Comparison of ENCODE assay signal across 8 cellular contexts in genomic region chr9:129627556-129628492, GRCh38. TPM values are rescaled to one million over a fixed set of nuclear protein-coding genes. Genes with fewer than 3 reads are reported as not detected.
A peak's percentile ranks its signal among the peaks of the same experiment; 100 is the strongest.
DNase-seq lines count a peak whose midpoint lies in the region; ATAC-seq, FAIRE-seq and TF ChIP-seq lines count a peak whose summit lies in the region.

No MANE protein-coding gene starts in this region.

- BruUV-seq in HepG2 (replicated peaks; lab: Mats Ljungman, UMichigan) = no TSS peak

- TF ChIP-seq EP300 in HepG2 (IDR thresholded peaks at IDR 0.05; ENCODE audit: low read depth in 2 of 2, low read length in 2 of 2) (no peak), HepG2 (CRISPR knock-in tag; IDR thresholded peaks at IDR 0.05; ENCODE audit: borderline replicate concordance) (no peak)

- H3K27me3 ChIP-seq in heart right ventricle = no peaks in the 10 kb centered on the region
- H3K27me3 ChIP-seq in HepG2 (ENCODE audit: control insufficient read depth in 1 of 2, insufficient read depth in 2 of 2, low read length in 2 of 2) = no peaks in the 10 kb centered on the region
- no peaks in the 10 kb centered on the region for H3K27me3 ChIP-seq in upper lobe of right lung

- TF ChIP-seq CTCF in heart right ventricle (IDR thresholded peaks at IDR 0.05) = no peak
- TF ChIP-seq CTCF in HepG2 (CRISPR knock-in tag; IDR thresholded peaks at IDR 0.05) = no peak
- TF ChIP-seq CTCF in upper lobe of right lung (IDR thresholded peaks at IDR 0.05) = no peak
- no peak for TF ChIP-seq CTCF in GM10266 (IDR thresholded peaks at IDR 0.05; ENCODE audit: control insufficient read depth, insufficient read depth, low read depth, missing control alignments)

- in situ Hi-C loops in HepG2 (cut with HindIII; ENCODE audit: extremely low pct_ligation_motif_present, low pct_unique_long_range_greater_than_20kb) = no loop called here

- intact Hi-C loops in heart right ventricle (cut with DNase I) = loop anchor here in 2 of 10 donors (5.0 kb wide), 2 partner anchors 491 to 941 kb away; partner anchors contain the start of gene SET (in 1 of the 2)
- intact Hi-C loops in Right ventricle myocardium superior (cut with DNase I) = no loop called here
- intact Hi-C loops in HepG2 (cut with micrococcal nuclease; ENCODE audit: unreplicated experiment) = loop anchor here (10.0 kb wide), 1 partner anchor 453 kb away; the partner anchor contains the start of gene IER5L
- intact Hi-C loops in upper lobe of right lung (cut with DNase I) = no loop called here
- intact Hi-C loops in left colon (cut with DNase I, micrococcal nuclease) = no loop called here

- peaks cover 67% of the 10 kb centered on the region for H3K79me2 ChIP-seq in HepG2 (ENCODE audit: insufficient read depth, low read length)

- H3K27ac Mint-ChIP-seq in activated naive CD8-positive, alpha-beta T cell = peak overlapping the region; percentile 99

- peak overlapping the region in 8 of 10 donors; percentile 89 to 98 (median 95) for H3K27ac ChIP-seq in heart right ventricle
- H3K27ac ChIP-seq in HepG2 (ENCODE audit: extremely low read length, insufficient read depth, low read length) = peak overlapping the region; percentile 95
- peak overlapping the region; percentile 96 for H3K27ac ChIP-seq in upper lobe of right lung

- POLR2A ChIA-PET in HepG2 (lab: Yijun Ruan, JAX) = interaction anchor here (1.0 to 4.0 kb wide), 4 partner anchors 9 to 488 kb away, joined by 3 to 50 read pairs (median 4); no protein-coding TSS in a partner anchor

- FAIRE-seq in HepG2 (lab: Jason Lieb, UNC) = no peak

- peaks cover 65% of the 10 kb centered on the region for H3K4me1 Mint-ChIP-seq in activated naive CD8-positive, alpha-beta T cell (ENCODE audit: low read depth)

- DNase-seq in heart right ventricle (no peak), Right ventricle myocardium superior (no peak), HepG2 (ENCODE audit: low spot score) (no peak), upper lobe of right lung (no peak), left colon (no peak), GM10266 (ENCODE audit: extremely low spot score) (no peak)

- peaks cover 59% of the 10 kb centered on the region for H4K20me1 ChIP-seq in HepG2 (ENCODE audit: insufficient read depth, low read length)

- H3K4me1 ChIP-seq in heart right ventricle = peaks cover 24 to 74% (median 65%) of the 10 kb centered on the region in 9 donors
- H3K4me1 ChIP-seq in HepG2 (ENCODE audit: insufficient read depth, low read length) = peaks cover 64% of the 10 kb centered on the region
- peaks cover 46% of the 10 kb centered on the region for H3K4me1 ChIP-seq in upper lobe of right lung

- no peak overlapping the region for H2AFZ ChIP-seq in HepG2 (ENCODE audit: low read length)

- 40% methylated on average over 13 of the region's 13 CpGs for WGBS in heart right ventricle, 2 donors
- 61% methylated on average over 10 of the region's 13 CpGs for WGBS in HepG2 (ENCODE audit: low lambda C conversion rate)

- H3K9ac ChIP-seq in HepG2 (ENCODE audit: insufficient read depth, low read depth, low read length) = peak overlapping the region; percentile 92

- no peaks in the 10 kb centered on the region for H3K9me3 Mint-ChIP-seq in activated naive CD8-positive, alpha-beta T cell (ENCODE audit: low read depth)

- peaks cover 6% of the 10 kb centered on the region for H3K36me3 Mint-ChIP-seq in activated naive CD8-positive, alpha-beta T cell

- no peak for TF ChIP-seq RAD21 in HepG2 (CRISPR knock-in tag; IDR thresholded peaks at IDR 0.05)

- no peaks in the 10 kb centered on the region for H3K27me3 Mint-ChIP-seq in activated naive CD8-positive, alpha-beta T cell

- H3K4me2 ChIP-seq in HepG2 (ENCODE audit: low read depth, low read length) = peak overlapping the region; percentile 98

- peak overlapping the region; percentile 58 to 90 (median 79) for H3K4me3 ChIP-seq in heart right ventricle
- peak overlapping the region; percentile 69 to 89 (median 85) for H3K4me3 ChIP-seq in HepG2 (replicated peaks in 1 of 3; ENCODE audit: insufficient read depth in 1 of 3, low read depth in 2 of 3, low read length in 3 of 3)
- peak overlapping the region; percentile 93 for H3K4me3 ChIP-seq in upper lobe of right lung

- H3K4me3 Mint-ChIP-seq in activated naive CD8-positive, alpha-beta T cell = peak overlapping the region; percentile 97

- H3K9me3 ChIP-seq in heart right ventricle (no peaks in the 10 kb centered on the region), HepG2 (ENCODE audit: low read length) (no peaks in the 10 kb centered on the region), upper lobe of right lung (no peaks in the 10 kb centered on the region)

- no peak for TF ChIP-seq POLR2A in HepG2 (IDR thresholded peaks at IDR 0.05; ENCODE audit: insufficient read depth in 1 of 2, low read depth in 2 of 2, low read length in 2 of 2)

- ATAC-seq in heart right ventricle (no peak), Right ventricle myocardium superior (ENCODE audit: poor library complexity) (no peak), HepG2 (no peak), upper lobe of right lung (no peak), left colon (no peak), HG03439 (IDR thresholded peaks at IDR 0.05; ENCODE audit: unreplicated experiment) (no peak)

- CTCF ChIA-PET in HepG2 (lab: Yijun Ruan, JAX; ENCODE audit: low intra/inter-chr PET ratio, low total read pairs) = no interaction called here

- H3K36me3 ChIP-seq in heart right ventricle (peaks cover 0 to 37% (median 0%) of the 10 kb centered on the region in 9 donors), HepG2 (replicated peaks in 1 of 2; ENCODE audit: control insufficient read depth in 1 of 2, insufficient read depth in 2 of 2, low read length in 2 of 2) (peaks cover 13 to 42% of the 10 kb centered on the region in 2 experiments), upper lobe of right lung (peaks cover 5% of the 10 kb centered on the region)

RNA-seq across cellular contexts. Expression of gene NTMT1, which starts 1.9 kb away (rescaled TPM):
- total RNA-seq in heart right ventricle (10 to 100 TPM; 54.0 to 84.2 (median 61.9) TPM), Right ventricle myocardium superior (66.7 TPM), HepG2 (2016; rRNA removed; fragmentation: Illumina TruSeq; extraction: Trizol) (51.0 and 53.8 TPM in 2 replicates), upper lobe of right lung (25.6 TPM), left colon (10 to 100 TPM; 23.2 to 25.8 TPM)
- polyA plus RNA-seq in heart right ventricle (100 to 1,000 TPM in 1 of 2 donors, 10 to 100 TPM in 1; 60.9 to 123 TPM), HepG2 (2011; rRNA removed) (49.1 and 52.7 TPM in 2 replicates)
- 18.8 and 21.6 TPM in 2 replicates for total RNA-seq in HepG2 (2016; cell fraction: cytosol; rRNA removed; fragmentation: Illumina TruSeq; extraction: Trizol; ENCODE audit: low read depth)
- total RNA-seq in HepG2 (2016; cell fraction: insoluble cytoplasmic fraction; rRNA removed; fragmentation: Illumina TruSeq; extraction: Trizol) = 51.4 and 52.7 TPM in 2 replicates
- 27.5 and 28.2 TPM in 2 replicates for total RNA-seq in HepG2 (2016; cell fraction: membrane; rRNA removed; fragmentation: Illumina TruSeq; extraction: Trizol)
- total RNA-seq in HepG2 (2016; cell fraction: nucleus; rRNA removed; fragmentation: Illumina TruSeq; extraction: Trizol) = 24.5 and 26.0 TPM in 2 replicates
- 51.6 and 54.5 TPM in 2 replicates for polyA plus RNA-seq in HepG2 (2011; cell fraction: cytosol; rRNA removed)
- polyA plus RNA-seq in HepG2 (2011; cell fraction: nucleus; rRNA removed) = 33.4 and 35.2 TPM in 2 replicates
- 25.7 and 35.9 TPM in 2 replicates for polyA plus RNA-seq in HepG2 (2012)
- polyA plus RNA-seq in HepG2 (2016; cell fraction: cytosol; fragmentation: Illumina TruSeq; extraction: Trizol; ENCODE audit: low read depth) = 25.5 and 33.2 TPM in 2 replicates
- polyA plus RNA-seq in HepG2 (2016; cell fraction: insoluble cytoplasmic fraction; fragmentation: Illumina TruSeq; extraction: Trizol; ENCODE audit: low read depth) = 70.9 and 81.2 TPM in 2 replicates
- polyA plus RNA-seq in HepG2 (2016; cell fraction: membrane; fragmentation: Illumina TruSeq; extraction: Trizol; ENCODE audit: low read depth) = 24.8 and 34.0 TPM in 2 replicates
- 54.6 and 61.5 TPM in 2 replicates for polyA plus RNA-seq in HepG2 (2016; cell fraction: nucleus; fragmentation: Illumina TruSeq; extraction: Trizol; ENCODE audit: insufficient read depth, low read depth)
- 26.8 and 119 TPM in 2 replicates for polyA minus RNA-seq in HepG2 (2011; rRNA and poly(A)+ RNA removed; ENCODE audit: low replicate concordance)
- polyA minus RNA-seq in HepG2 (2011; cell fraction: cytosol; rRNA and poly(A)+ RNA removed) = 14.8 and 17.0 TPM in 2 replicates
- 15.9 and 18.4 TPM in 2 replicates for polyA minus RNA-seq in HepG2 (2011; cell fraction: nucleus; rRNA and poly(A)+ RNA removed)

RNA-seq across cellular contexts. Expression of gene C9orf50, which starts 6.9 kb away (rescaled TPM):
- total RNA-seq in heart right ventricle (not detected), Right ventricle myocardium superior (not detected), HepG2 (2016; rRNA removed; fragmentation: Illumina TruSeq; extraction: Trizol) (not detected in 2 replicates), upper lobe of right lung (not detected), left colon (under 1 TPM in 1 of 2 donors, not detected in 1; 0.36 TPM)
- polyA plus RNA-seq in heart right ventricle (not detected), HepG2 (2011; rRNA removed) (not detected in 2 replicates)
- not detected in 2 replicates for total RNA-seq in HepG2 (2016; cell fraction: cytosol; rRNA removed; fragmentation: Illumina TruSeq; extraction: Trizol; ENCODE audit: low read depth)
- total RNA-seq in HepG2 (2016; cell fraction: insoluble cytoplasmic fraction; rRNA removed; fragmentation: Illumina TruSeq; extraction: Trizol) = not detected in 2 replicates
- not detected in 2 replicates for total RNA-seq in HepG2 (2016; cell fraction: membrane; rRNA removed; fragmentation: Illumina TruSeq; extraction: Trizol)
- not detected in 2 replicates for total RNA-seq in HepG2 (2016; cell fraction: nucleus; rRNA removed; fragmentation: Illumina TruSeq; extraction: Trizol)
- polyA plus RNA-seq in HepG2 (2011; cell fraction: cytosol; rRNA removed) = not detected in 2 replicates
- 0.10 TPM in 1 of 2 replicates, not detected in the other for polyA plus RNA-seq in HepG2 (2011; cell fraction: nucleus; rRNA removed)
- polyA plus RNA-seq in HepG2 (2012) = not detected in 2 replicates
- polyA plus RNA-seq in HepG2 (2016; cell fraction: cytosol; fragmentation: Illumina TruSeq; extraction: Trizol; ENCODE audit: low read depth) = not detected in 2 replicates
- polyA plus RNA-seq in HepG2 (2016; cell fraction: insoluble cytoplasmic fraction; fragmentation: Illumina TruSeq; extraction: Trizol; ENCODE audit: low read depth) = not detected in 2 replicates
- polyA plus RNA-seq in HepG2 (2016; cell fraction: membrane; fragmentation: Illumina TruSeq; extraction: Trizol; ENCODE audit: low read depth) = not detected in 2 replicates
- not detected in 2 replicates for polyA plus RNA-seq in HepG2 (2016; cell fraction: nucleus; fragmentation: Illumina TruSeq; extraction: Trizol; ENCODE audit: insufficient read depth, low read depth)
- polyA minus RNA-seq in HepG2 (2011; rRNA and poly(A)+ RNA removed; ENCODE audit: low replicate concordance) = not detected in 2 replicates
- not detected in 2 replicates for polyA minus RNA-seq in HepG2 (2011; cell fraction: cytosol; rRNA and poly(A)+ RNA removed)
- polyA minus RNA-seq in HepG2 (2011; cell fraction: nucleus; rRNA and poly(A)+ RNA removed) = not detected in 2 replicates

RNA-seq across cellular contexts. Expression of gene ASB6, which starts 14.1 kb away (rescaled TPM):
- 10 to 100 TPM in 2 of 10 donors, 1 to 10 TPM in 8; 6.2 to 11.8 (median 9.0) TPM for total RNA-seq in heart right ventricle
- 10 to 100 TPM in 1 of 2 donors, 1 to 10 TPM in 1; 9.2 to 11.2 TPM for polyA plus RNA-seq in heart right ventricle
- 7.9 TPM for total RNA-seq in Right ventricle myocardium superior
- total RNA-seq in HepG2 (2016; rRNA removed; fragmentation: Illumina TruSeq; extraction: Trizol) = 8.2 and 8.3 TPM in 2 replicates
- total RNA-seq in HepG2 (2016; cell fraction: cytosol; rRNA removed; fragmentation: Illumina TruSeq; extraction: Trizol; ENCODE audit: low read depth) = 1.6 and 1.8 TPM in 2 replicates
- 6.6 and 9.5 TPM in 2 replicates for total RNA-seq in HepG2 (2016; cell fraction: insoluble cytoplasmic fraction; rRNA removed; fragmentation: Illumina TruSeq; extraction: Trizol)
- total RNA-seq in HepG2 (2016; cell fraction: membrane; rRNA removed; fragmentation: Illumina TruSeq; extraction: Trizol) = 5.0 and 6.5 TPM in 2 replicates
- 7.3 TPM in 2 replicates for total RNA-seq in HepG2 (2016; cell fraction: nucleus; rRNA removed; fragmentation: Illumina TruSeq; extraction: Trizol)
- 8.4 and 10.8 TPM in 2 replicates for polyA plus RNA-seq in HepG2 (2011; rRNA removed)
- polyA plus RNA-seq in HepG2 (2011; cell fraction: cytosol; rRNA removed) = 6.1 and 7.8 TPM in 2 replicates
- 22.8 and 23.1 TPM in 2 replicates for polyA plus RNA-seq in HepG2 (2011; cell fraction: nucleus; rRNA removed)
- 4.2 and 5.8 TPM in 2 replicates for polyA plus RNA-seq in HepG2 (2012)
- 1.0 and 1.8 TPM in 2 replicates for polyA plus RNA-seq in HepG2 (2016; cell fraction: cytosol; fragmentation: Illumina TruSeq; extraction: Trizol; ENCODE audit: low read depth)
- polyA plus RNA-seq in HepG2 (2016; cell fraction: insoluble cytoplasmic fraction; fragmentation: Illumina TruSeq; extraction: Trizol; ENCODE audit: low read depth) = 7.0 and 8.8 TPM in 2 replicates
- polyA plus RNA-seq in HepG2 (2016; cell fraction: membrane; fragmentation: Illumina TruSeq; extraction: Trizol; ENCODE audit: low read depth) = 3.2 TPM in 2 replicates
- polyA plus RNA-seq in HepG2 (2016; cell fraction: nucleus; fragmentation: Illumina TruSeq; extraction: Trizol; ENCODE audit: insufficient read depth, low read depth) = 17.2 and 17.7 TPM in 2 replicates
- 10.0 and 29.3 TPM in 2 replicates for polyA minus RNA-seq in HepG2 (2011; rRNA and poly(A)+ RNA removed; ENCODE audit: low replicate concordance)
- 2.7 and 3.2 TPM in 2 replicates for polyA minus RNA-seq in HepG2 (2011; cell fraction: cytosol; rRNA and poly(A)+ RNA removed)
- 5.0 and 5.6 TPM in 2 replicates for polyA minus RNA-seq in HepG2 (2011; cell fraction: nucleus; rRNA and poly(A)+ RNA removed)
- total RNA-seq in upper lobe of right lung = 16.7 TPM
- 10 to 100 TPM; 17.5 to 18.3 TPM for total RNA-seq in left colon

RNA-seq across cellular contexts. Expression of gene PRRX2, which starts 37.6 kb away (rescaled TPM):
- 1 to 10 TPM in 2 of 10 donors, under 1 TPM in 8; 0.21 to 1.2 (median 0.45) TPM for total RNA-seq in heart right ventricle
- 1 to 10 TPM in 1 of 2 donors, under 1 TPM in 1; 0.29 to 3.0 TPM for polyA plus RNA-seq in heart right ventricle
- 0.89 TPM for total RNA-seq in Right ventricle myocardium superior
- total RNA-seq in HepG2 (2016; rRNA removed; fragmentation: Illumina TruSeq; extraction: Trizol) = not detected in 2 replicates
- total RNA-seq in HepG2 (2016; cell fraction: cytosol; rRNA removed; fragmentation: Illumina TruSeq; extraction: Trizol; ENCODE audit: low read depth) = not detected in 2 replicates
- not detected in 2 replicates for total RNA-seq in HepG2 (2016; cell fraction: insoluble cytoplasmic fraction; rRNA removed; fragmentation: Illumina TruSeq; extraction: Trizol)
- total RNA-seq in HepG2 (2016; cell fraction: membrane; rRNA removed; fragmentation: Illumina TruSeq; extraction: Trizol) = not detected in 2 replicates
- not detected in 2 replicates for total RNA-seq in HepG2 (2016; cell fraction: nucleus; rRNA removed; fragmentation: Illumina TruSeq; extraction: Trizol)
- polyA plus RNA-seq in HepG2 (2011; rRNA removed) = 0.05 TPM in 1 of 2 replicates, not detected in the other
- polyA plus RNA-seq in HepG2 (2011; cell fraction: cytosol; rRNA removed) = not detected in 2 replicates
- not detected in 2 replicates for polyA plus RNA-seq in HepG2 (2011; cell fraction: nucleus; rRNA removed)
- polyA plus RNA-seq in HepG2 (2012) = not detected in 2 replicates
- polyA plus RNA-seq in HepG2 (2016; cell fraction: cytosol; fragmentation: Illumina TruSeq; extraction: Trizol; ENCODE audit: low read depth) = not detected in 2 replicates
- not detected in 2 replicates for polyA plus RNA-seq in HepG2 (2016; cell fraction: insoluble cytoplasmic fraction; fragmentation: Illumina TruSeq; extraction: Trizol; ENCODE audit: low read depth)
- polyA plus RNA-seq in HepG2 (2016; cell fraction: membrane; fragmentation: Illumina TruSeq; extraction: Trizol; ENCODE audit: low read depth) = not detected in 2 replicates
- polyA plus RNA-seq in HepG2 (2016; cell fraction: nucleus; fragmentation: Illumina TruSeq; extraction: Trizol; ENCODE audit: insufficient read depth, low read depth) = not detected in 2 replicates
- not detected in 2 replicates for polyA minus RNA-seq in HepG2 (2011; rRNA and poly(A)+ RNA removed; ENCODE audit: low replicate concordance)
- polyA minus RNA-seq in HepG2 (2011; cell fraction: cytosol; rRNA and poly(A)+ RNA removed) = not detected in 2 replicates
- polyA minus RNA-seq in HepG2 (2011; cell fraction: nucleus; rRNA and poly(A)+ RNA removed) = not detected in 2 replicates
- 1.1 TPM for total RNA-seq in upper lobe of right lung
- total RNA-seq in left colon = 1 to 10 TPM in 1 of 2 donors, under 1 TPM in 1; 0.52 to 1.1 TPM
